In genomic region chr17:76880268-76880667, GRCh38 we compare ENCODE assay signal across 20 cellular contexts. TPM values are rescaled to one million over a fixed set of nuclear protein-coding genes. Genes with fewer than 3 reads are reported as not detected.
DNase-seq lines count a peak whose midpoint lies in the region; ATAC-seq and TF ChIP-seq lines count a peak whose summit lies in the region.
"Had no signal": no experiment of that assay in that cellular context is flagged by ENCODE, and none has a peak within 500 bp of the region (broad histone marks: within the 10 kb centered on the region; RNA-seq: fewer than 3 reads in every experiment).

No MANE protein-coding gene starts in this region.

- CTCF ChIA-PET in HEK293 (lab: Yijun Ruan, JAX): interaction anchor here (0.6 to 3.5 kb wide), 5 partner anchors 9 to 550 kb away, joined by 3 to 15 read pairs (median 4); partner anchors contain the start of gene MGAT5B
- CTCF ChIA-PET in WTC11 (lab: Charles Lee): interaction anchor here (0.6 to 5.0 kb wide), 11 partner anchors 8 to 210 kb away, joined by 3 to 43 read pairs (median 3); partner anchors contain the start of gene MGAT5B

- H3K4me1 Mint-ChIP-seq in WTC11: peaks cover 24% of the 10 kb centered on the region
- H3K4me1 Mint-ChIP-seq: B cell had no signal

- H3K27ac Mint-ChIP-seq in WTC11: no peak overlapping the region
- H3K27ac Mint-ChIP-seq: B cell; CD8-positive, alpha-beta T cell; HFFc6 had no signal

- H3K4me1 ChIP-seq in HEK293 (ENCODE audit: control insufficient read depth, insufficient read depth, low read length): no peaks in the 10 kb centered on the region
- no peaks in the 10 kb centered on the region for H3K4me1 ChIP-seq in prostate gland (replicated peaks)
- H3K4me1 ChIP-seq: HAP-1 had no signal

- ATAC-seq in WTC11 (peak; percentile 35; the same call in 1 of the 2 replicates), HG02623 (IDR thresholded peaks at IDR 0.05; ENCODE audit: unreplicated experiment) (no peak)
- ATAC-seq: CD8-positive, alpha-beta T cell; GM12878; HepG2 had no signal

- H3K27ac ChIP-seq in HEK293 (ENCODE audit: extremely low read depth, low read depth, low read length) (no peak overlapping the region), prostate gland (no peak overlapping the region)
- H3K27ac ChIP-seq: BLaER1 treated with 17β-estradiol and CSF1 and Interleukin-3, amounts not matched to agents 10 nM and 100 nM; GM23248 had no signal

- DNase-seq in H7 (peak; percentile 78), WTC11 (ENCODE audit: low spot score) (no peak), COLO829 (ENCODE audit: low spot score) (no peak), prostate gland (ENCODE audit: low spot score) (no peak)
- DNase-seq: CD8-positive, alpha-beta T cell; COR-L47; DMS 273 treated with DMSO at 0.1 percent for 48 hours; DMS53; DND-41; EL; GM23248; HFFc6; KG1 had no signal

- TF ChIP-seq POLR2A in prostate gland (IDR thresholded peaks at IDR 0.05): no peak

- TF ChIP-seq CTCF in HEK293 (tag by site-specific recombination; IDR thresholded peaks at IDR 0.05) (no peak), WTC11 (IDR thresholded peaks at IDR 0.05) (no peak), prostate gland (IDR thresholded peaks at IDR 0.05) (no peak)

- peaks cover 5% of the 10 kb centered on the region for H3K36me3 Mint-ChIP-seq in WTC11
- H3K36me3 Mint-ChIP-seq: CD8-positive, alpha-beta T cell had no signal

- no peaks in the 10 kb centered on the region for H3K27me3 Mint-ChIP-seq in WTC11 (ENCODE audit: low read depth)

- no peak overlapping the region for H3K4me3 Mint-ChIP-seq in WTC11
- H3K4me3 Mint-ChIP-seq: B cell; CD8-positive, alpha-beta T cell; HFFc6 had no signal

- H3K4me3 ChIP-seq in H7 (ENCODE audit: insufficient read depth, low read depth, low read length): no peak overlapping the region
- H3K4me3 ChIP-seq in HEK293 (ENCODE audit: low read depth, low read length): no peak overlapping the region
- H3K4me3 ChIP-seq in prostate gland: no peak overlapping the region
- H3K4me3 ChIP-seq: BLaER1 treated with 17β-estradiol and CSF1 and Interleukin-3, amounts not matched to agents 10 nM and 100 nM; GM12878; GM23248; HAP-1 had no signal

- intact Hi-C loops in prostate gland (cut with DNase I): no loop called here

- H3K9me3 ChIP-seq in HEK293 (ENCODE audit: control insufficient read depth, insufficient read depth, low read depth, low read length) (no peaks in the 10 kb centered on the region), prostate gland (no peaks in the 10 kb centered on the region)
- H3K9me3 ChIP-seq: HAP-1 had no signal

- H3K36me3 ChIP-seq in H7 (replicated peaks; ENCODE audit: control insufficient read depth, insufficient read depth, low read length) (no peaks in the 10 kb centered on the region), HEK293 (ENCODE audit: control insufficient read depth in 2 of 2, insufficient read depth in 1 of 2, low read length in 2 of 2) (peaks cover 0 to 8% of the 10 kb centered on the region in 2 experiments; a peak in 1 of 3 replicates), prostate gland (no peaks in the 10 kb centered on the region)
- H3K36me3 ChIP-seq: HAP-1 had no signal

- H3K27me3 ChIP-seq in H7 (ENCODE audit: control insufficient read depth, insufficient read depth, low read length) (no peaks in the 10 kb centered on the region), prostate gland (replicated peaks; ENCODE audit: insufficient read depth) (peaks cover 4% of the 10 kb centered on the region)
- H3K27me3 ChIP-seq: BLaER1 treated with 17β-estradiol and CSF1 and Interleukin-3, amounts not matched to agents 10 nM and 100 nM had no signal

- 41% methylated on average over 10 of the region's 10 CpGs for WGBS in prostate gland

- POLR2A ChIA-PET in HEK293 (lab: Yijun Ruan, JAX): no interaction called here
- POLR2A ChIA-PET in WTC11 (lab: Charles Lee): no interaction called here

- peaks cover 5% of the 10 kb centered on the region for H3K9me3 Mint-ChIP-seq in WTC11

TF ChIP-seq in HEK293, 187 proteins besides CTCF, POLR2A, EP300 and RAD21:
- TF ChIP-seq ZNF366 (tag by site-specific recombination; conservative IDR thresholded peaks at IDR 0.05) (no peak), EGR2 (tag by site-specific recombination; IDR thresholded peaks at IDR 0.05; ENCODE audit: low read depth) (peak; percentile 46; the same call in 1 of the 2 replicates), ZSCAN30 (tag by site-specific recombination; IDR thresholded peaks at IDR 0.05) (no peak)

TF ChIP-seq in WTC11, 78 proteins besides CTCF, POLR2A, EP300 and RAD21 (continues in another document):
- no peak for TF ChIP-seq JAZF1 (CRISPR knock-in tag; IDR thresholded peaks at IDR 0.05)
- TF ChIP-seq, protein P1, sequence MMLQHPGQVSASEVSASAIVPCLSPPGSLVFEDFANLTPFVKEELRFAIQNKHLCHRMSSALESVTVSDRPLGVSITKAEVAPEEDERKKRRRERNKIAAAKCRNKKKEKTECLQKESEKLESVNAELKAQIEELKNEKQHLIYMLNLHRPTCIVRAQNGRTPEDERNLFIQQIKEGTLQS (CRISPR knock-in tag; conservative IDR thresholded peaks at IDR 0.05): no peak
- no peak for TF ChIP-seq USF2 (CRISPR knock-in tag; IDR thresholded peaks at IDR 0.05)
- TF ChIP-seq PREB (CRISPR knock-in tag; IDR thresholded peaks at IDR 0.05; ENCODE audit: borderline replicate concordance): no peak
- TF ChIP-seq NFATC4 (CRISPR knock-in tag; IDR thresholded peaks at IDR 0.05): no peak
- no peak for TF ChIP-seq SP1 (CRISPR knock-in tag; conservative IDR thresholded peaks at IDR 0.05)
- no peak for TF ChIP-seq GABPB1 (CRISPR knock-in tag; IDR thresholded peaks at IDR 0.05)
- no peak for TF ChIP-seq ZNF263 (CRISPR knock-in tag; IDR thresholded peaks at IDR 0.05; ENCODE audit: low read depth)
- no peak for TF ChIP-seq ZMAT4 (CRISPR knock-in tag; IDR thresholded peaks at IDR 0.05)
- TF ChIP-seq, protein P2, sequence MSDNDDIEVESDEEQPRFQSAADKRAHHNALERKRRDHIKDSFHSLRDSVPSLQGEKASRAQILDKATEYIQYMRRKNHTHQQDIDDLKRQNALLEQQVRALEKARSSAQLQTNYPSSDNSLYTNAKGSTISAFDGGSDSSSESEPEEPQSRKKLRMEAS (CRISPR knock-in tag; IDR thresholded peaks at IDR 0.05): no peak
- TF ChIP-seq NR3C1 (CRISPR knock-in tag; conservative IDR thresholded peaks at IDR 0.05; ENCODE audit: low read depth): no peak
- no peak for TF ChIP-seq NR1H2 (CRISPR knock-in tag; IDR thresholded peaks at IDR 0.05)
- no peak for TF ChIP-seq CDX4 (CRISPR knock-in tag; IDR thresholded peaks at IDR 0.05; ENCODE audit: borderline replicate concordance)
- TF ChIP-seq ETV6 (CRISPR knock-in tag; IDR thresholded peaks at IDR 0.05): no peak
- TF ChIP-seq, protein P3, sequence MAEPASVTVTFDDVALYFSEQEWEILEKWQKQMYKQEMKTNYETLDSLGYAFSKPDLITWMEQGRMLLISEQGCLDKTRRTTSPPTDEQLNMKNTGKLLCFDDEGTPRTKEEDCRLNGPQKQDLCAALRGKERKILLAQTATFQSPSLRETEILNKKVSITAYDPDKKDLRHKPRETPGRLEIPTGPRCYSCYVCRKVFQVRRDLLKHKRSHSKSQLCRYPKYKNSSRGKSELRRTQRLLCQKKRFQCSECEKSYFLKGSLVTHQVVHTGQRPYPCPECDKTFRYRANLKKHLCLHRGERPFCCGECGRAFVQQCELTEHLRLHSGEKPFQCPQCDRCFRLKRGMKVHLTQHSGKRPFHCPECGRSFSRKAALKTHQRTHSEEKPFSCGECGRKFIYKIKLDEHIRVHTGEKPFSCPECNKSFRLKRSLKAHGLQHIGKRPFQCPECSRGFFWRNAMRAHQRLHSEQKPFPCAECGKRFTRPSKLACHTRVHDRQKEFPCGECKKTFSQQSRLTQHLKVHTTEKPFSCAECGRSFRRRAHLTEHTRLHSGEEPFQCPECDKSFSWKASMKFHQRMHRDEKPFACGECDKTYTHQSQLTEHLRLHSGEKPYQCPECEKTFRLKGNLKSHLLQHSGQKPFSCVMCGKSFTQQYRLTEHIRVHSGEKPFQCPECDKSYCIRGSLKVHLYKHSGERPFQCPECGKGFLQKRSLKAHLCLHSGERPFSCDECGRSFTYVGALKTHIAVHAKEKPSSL (CRISPR knock-in tag; conservative IDR thresholded peaks at IDR 0.05): no peak
- no peak for TF ChIP-seq ZNF671 (CRISPR knock-in tag; IDR thresholded peaks at IDR 0.05)

RNA-seq across cellular contexts. Expression of gene MGAT5B, which starts 12.1 kb away (rescaled TPM):
- 3.7 and 4.2 TPM in 2 replicates for total RNA-seq in H7 (2014; rRNA removed; shearing (Covaris generic))
- 11.5 to 12.0 TPM (median 11.6 TPM) in 3 replicates for total RNA-seq in WTC11 (2021)
- total RNA-seq in prostate gland: 1 to 10 TPM in 1 of 2 donors, under 1 TPM in 1; 0.14 to 4.1 TPM
